Comparison of ENCODE assay signal across 8 cellular contexts in genomic region chr7:30321089-30321991, GRCh38. TPM values are rescaled to one million over a fixed set of nuclear protein-coding genes. Genes with fewer than 3 reads are reported as not detected.
DNase-seq lines count a peak whose midpoint lies in the region; ATAC-seq, FAIRE-seq and TF ChIP-seq lines count a peak whose summit lies in the region.

No MANE protein-coding gene starts in this region.

- peaks cover 63% of the 10 kb centered on the region for H3K4me1 Mint-ChIP-seq in CD14-positive monocyte
- peaks cover 32 to 86% (median 65%) of the 10 kb centered on the region in 4 donors for H3K4me1 Mint-ChIP-seq in naive thymus-derived CD8-positive, alpha-beta T cell

- peaks cover 12% of the 10 kb centered on the region in 2 donors for H3K36me3 Mint-ChIP-seq in CD14-positive monocyte
- peaks cover 0 to 12% (median 12%) of the 10 kb centered on the region in 3 donors for H3K36me3 Mint-ChIP-seq in naive thymus-derived CD8-positive, alpha-beta T cell

- peaks cover 0 to 9% of the 10 kb centered on the region in 2 donors for H3K4me1 ChIP-seq in breast epithelium

- no peaks in the 10 kb centered on the region for H3K27me3 Mint-ChIP-seq in CD14-positive monocyte (ENCODE audit: low read depth in 3 of 3)
- no peaks in the 10 kb centered on the region for H3K27me3 Mint-ChIP-seq in naive thymus-derived CD8-positive, alpha-beta T cell

- no peak for FAIRE-seq in RCC 7860 (lab: Jason Lieb, UNC)

- H3K27me3 ChIP-seq in breast epithelium: no peaks in the 10 kb centered on the region

- POLR2A ChIA-PET in naive thymus-derived CD8-positive, alpha-beta T cell (lab: Charles Lee): interaction anchor here (1.0 to 2.0 kb wide), 4 partner anchors 10 to 36 kb away, joined by 3 to 20 read pairs (median 7); partner anchors contain the start of gene ZNRF2

- no peak for TF ChIP-seq POLR2A in breast epithelium (IDR thresholded peaks at IDR 0.05)

- peak overlapping the region in 2 of 3 donors; percentile 21 to 43 for H3K4me3 ChIP-seq in breast epithelium

- H3K4me3 Mint-ChIP-seq in CD14-positive monocyte: peak overlapping the region; percentile 72 to 85
- peak overlapping the region; percentile 70 to 95 (median 86) for H3K4me3 Mint-ChIP-seq in naive thymus-derived CD8-positive, alpha-beta T cell

- H3K9me3 ChIP-seq in KOPT-K1 (ENCODE audit: insufficient read depth, low read length, poor library complexity, severe bottlenecking) (no peaks in the 10 kb centered on the region), breast epithelium (no peaks in the 10 kb centered on the region)

- no peak for DNase-seq in CD14-positive monocyte (ENCODE audit: low spot score)
- DNase-seq in breast epithelium (ENCODE audit: low spot score in 2 of 2): no peak
- peak in 2 of 10 donors; percentile 5 to 25 for DNase-seq in naive thymus-derived CD8-positive, alpha-beta T cell
- DNase-seq in mesenteric fat pad (ENCODE audit: low spot score): no peak
- no peak for DNase-seq in RCC 7860 (ENCODE audit: low spot score)

- peak overlapping the region; percentile 70 for H3K27ac ChIP-seq in KOPT-K1 (ENCODE audit: low read depth, low read length, poor library complexity, severe bottlenecking)
- H3K27ac ChIP-seq in breast epithelium: peak overlapping the region in 1 of 2 donors; percentile 54

- H3K36me3 ChIP-seq in KOPT-K1 (ENCODE audit: insufficient read depth, low read length): 0 out of 2 replicates have a peak, but pooled peaks cover 4% of the 10 kb centered on the region
- no peaks in the 10 kb centered on the region for H3K36me3 ChIP-seq in breast epithelium

- intact Hi-C loops in CD14-positive monocyte (cut with micrococcal nuclease) (no loop called here), breast epithelium (cut with DNase I; ENCODE audit: low total_unique reads) (no loop called here)

- H3K9me3 Mint-ChIP-seq in CD14-positive monocyte: peaks cover 0 to 5% (median 2%) of the 10 kb centered on the region in 7 donors
- peaks cover 0 to 6% (median 0%) of the 10 kb centered on the region in 9 donors for H3K9me3 Mint-ChIP-seq in naive thymus-derived CD8-positive, alpha-beta T cell

- H3K27ac Mint-ChIP-seq in CD14-positive monocyte: peak overlapping the region; percentile 84 to 96 (median 89)
- peak overlapping the region; percentile 89 to 99 (median 94) for H3K27ac Mint-ChIP-seq in naive thymus-derived CD8-positive, alpha-beta T cell

- TF ChIP-seq CTCF in CD14-positive monocyte (IDR thresholded peaks at IDR 0.05) (no peak), breast epithelium (IDR thresholded peaks at IDR 0.05) (no peak)

- peak; percentile 30 to 39 for ATAC-seq in naive thymus-derived CD8-positive, alpha-beta T cell
- ATAC-seq in HG02588 (IDR thresholded peaks at IDR 0.05; ENCODE audit: unreplicated experiment): no peak
- no peak for ATAC-seq in HG02642 (IDR thresholded peaks at IDR 0.05; ENCODE audit: poor library complexity, unreplicated experiment)

RNA-seq across cellular contexts. Expression of gene ZNRF2, which starts 36.9 kb away (rescaled TPM):
- polyA plus RNA-seq in CD14-positive monocyte: 1 to 10 TPM; 1.9 to 5.7 TPM
- total RNA-seq in breast epithelium (10 to 100 TPM; 18.9 to 56.8 (median 30.5) TPM), mesenteric fat pad (17.6 TPM)
- total RNA-seq in naive thymus-derived CD8-positive, alpha-beta T cell: 10 to 100 TPM; 28.8 to 29.4 TPM
- polyA plus RNA-seq in naive thymus-derived CD8-positive, alpha-beta T cell: 1 to 10 TPM; 1.1 to 2.3 (median 2.2) TPM

Comparison
In these comparisons a context has a peak if more than half of its experiments do, and no peak if none do; other contexts are left out.
1. ATAC-seq: peak in naive thymus-derived CD8-positive, alpha-beta T cell (2 of 2); none in HG02588 (single experiment) and HG02642 (single experiment).